Comparison of ENCODE assay signal across 10 cellular contexts in the genomic region with DNA sequence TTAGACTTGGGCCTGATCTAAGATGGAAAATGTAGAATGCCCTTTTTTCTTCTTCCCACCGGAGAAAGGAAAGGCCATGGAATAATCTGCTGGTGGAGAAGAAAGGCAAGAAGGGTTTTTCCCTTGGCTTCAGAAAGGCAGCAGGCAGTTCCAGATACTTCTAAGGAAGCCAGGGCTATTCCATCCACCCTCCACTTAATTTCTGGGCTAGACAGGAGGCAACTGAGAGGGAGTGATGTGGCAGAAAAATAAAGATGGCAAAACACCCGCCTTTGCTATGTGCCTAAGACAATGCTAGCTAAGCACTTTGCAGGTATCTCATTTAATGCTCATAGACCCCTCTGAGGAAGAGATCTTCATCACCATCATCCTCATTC. TPM values are rescaled to one million over a fixed set of nuclear protein-coding genes. Genes with fewer than 3 reads are reported as not detected.
A peak's percentile ranks its signal among the peaks of the same experiment; 100 is the strongest.
DNase-seq lines count a peak whose midpoint lies in the region; ATAC-seq, FAIRE-seq and TF ChIP-seq lines count a peak whose summit lies in the region.
"Had no signal": no experiment of that assay in that cellular context is flagged by ENCODE, and none has a peak within 500 bp of the region (broad histone marks: within the 10 kb centered on the region; RNA-seq: fewer than 3 reads in every experiment).

No MANE protein-coding gene starts in this region.

- DNase-seq in GM10266 (ENCODE audit: extremely low spot score) (peak; percentile 20), pancreas (no peak)
- no peak for DNase-seq in natural killer cell treated with Interleukin-12 subunit alpha and Interleukin-12 subunit beta and Interleukin-15 and Interleukin-18, amount 100 ng/mL, for 72 hours (ENCODE audit: low spot score)
- DNase-seq: activated CD4-positive, alpha-beta T cell treated with anti-CD3 and anti-CD28 coated beads, Interleukin-2, amount 50 U/mL, for 1 hour; COR-L47; NCI-H2171 treated with DMSO at 0.1 percent for 48 hours had no signal

- TF ChIP-seq CTCF in GM10266 (IDR thresholded peaks at IDR 0.05; ENCODE audit: control insufficient read depth, insufficient read depth, low read depth, missing control alignments) (no peak), pancreas (IDR thresholded peaks at IDR 0.05) (no peak)

- no peaks in the 10 kb centered on the region for H3K36me3 ChIP-seq in BLaER1 treated with 17β-estradiol and CSF1 and Interleukin-3, amounts not matched to agents 10 nM and 100 nM
- H3K36me3 ChIP-seq in ectodermal cell (ENCODE audit: control insufficient read depth, insufficient read depth, low read length): no peaks in the 10 kb centered on the region
- H3K36me3 ChIP-seq in pancreas: no peaks in the 10 kb centered on the region

- peaks cover 17 to 34% (median 23%) of the 10 kb centered on the region in 10 experiments for H3K4me1 ChIP-seq in BLaER1 treated with 17β-estradiol and CSF1 and Interleukin-3, amounts not matched to agents 10 nM and 100 nM
- H3K4me1 ChIP-seq in ectodermal cell (ENCODE audit: control insufficient read depth, insufficient read depth, low read length) (peaks cover 18% of the 10 kb centered on the region), pancreas (peaks cover 0 to 5% (median 0%) of the 10 kb centered on the region in 3 donors)

- no peak overlapping the region for H3K27ac Mint-ChIP-seq in natural killer cell treated with Interleukin-12 subunit alpha and Interleukin-12 subunit beta and Interleukin-15 and Interleukin-18, amount 100 ng/mL, for 72 hours
- no peak overlapping the region for H3K27ac Mint-ChIP-seq in stimulated activated memory B cell treated with anti-CD40 and anti-IgM and Interleukin-4, amounts not matched to agents 10 μg/mL and 1 μg/mL and 100 μg/mL, for 72 hours

- no peaks in the 10 kb centered on the region for H3K36me3 Mint-ChIP-seq in natural killer cell treated with Interleukin-12 subunit alpha and Interleukin-12 subunit beta and Interleukin-15 and Interleukin-18, amount 100 ng/mL, for 72 hours
- no peaks in the 10 kb centered on the region for H3K36me3 Mint-ChIP-seq in stimulated activated memory B cell treated with anti-CD40 and anti-IgM and Interleukin-4, amounts not matched to agents 10 μg/mL and 1 μg/mL and 100 μg/mL, for 72 hours

- H3K27me3 Mint-ChIP-seq in natural killer cell treated with Interleukin-12 subunit alpha and Interleukin-12 subunit beta and Interleukin-15 and Interleukin-18, amount 100 ng/mL, for 72 hours: peaks cover 13 to 15% of the 10 kb centered on the region in 2 donors
- peaks cover 27% of the 10 kb centered on the region for H3K27me3 Mint-ChIP-seq in stimulated activated memory B cell treated with anti-CD40 and anti-IgM and Interleukin-4, amounts not matched to agents 10 μg/mL and 1 μg/mL and 100 μg/mL, for 72 hours

- no peak overlapping the region for H3K4me3 ChIP-seq in BLaER1 treated with 17β-estradiol and CSF1 and Interleukin-3, amounts not matched to agents 10 nM and 100 nM
- H3K4me3 ChIP-seq in ectodermal cell (ENCODE audit: insufficient read depth, low read depth, low read length) (peak overlapping the region; percentile 57), pancreas (no peak overlapping the region)

- H4K20me1 ChIP-seq in BLaER1 treated with 17β-estradiol and CSF1 and Interleukin-3, amounts not matched to agents 10 nM and 100 nM: 0 out of 22 replicates have a peak, but pooled peaks cover 0 to 7% (median 0%) of the 10 kb centered on the region in 11 experiments

- no peaks in the 10 kb centered on the region for H3K9me3 ChIP-seq in BLaER1 treated with 17β-estradiol and CSF1 and Interleukin-3, amounts not matched to agents 10 nM and 100 nM (replicated peaks in 1 of 11)
- H3K9me3 ChIP-seq in ectodermal cell (ENCODE audit: control insufficient read depth, low read length): no peaks in the 10 kb centered on the region
- H3K9me3 ChIP-seq in pancreas: no peaks in the 10 kb centered on the region

- no peak for FAIRE-seq in pancreas (lab: Jason Lieb, UNC)

- peak overlapping the region in 10 of 11 experiments; percentile 95 to 100 (median 99); a peak in 16 of 22 replicates for H3K4me2 ChIP-seq in BLaER1 treated with 17β-estradiol and CSF1 and Interleukin-3, amounts not matched to agents 10 nM and 100 nM

- no peak overlapping the region for H3K27ac ChIP-seq in BLaER1 treated with 17β-estradiol and CSF1 and Interleukin-3, amounts not matched to agents 10 nM and 100 nM
- H3K27ac ChIP-seq in ectodermal cell (ENCODE audit: insufficient read depth, low read depth, low read length, poor library complexity, severe bottlenecking): no peak overlapping the region
- no peak overlapping the region for H3K27ac ChIP-seq in pancreas

- no peak overlapping the region for H3K9ac ChIP-seq in BLaER1 treated with 17β-estradiol and CSF1 and Interleukin-3, amounts not matched to agents 10 nM and 100 nM

- H3K27me3 ChIP-seq in BLaER1 treated with 17β-estradiol and CSF1 and Interleukin-3, amounts not matched to agents 10 nM and 100 nM: peaks cover 23 to 35% (median 29%) of the 10 kb centered on the region in 11 experiments
- H3K27me3 ChIP-seq in ectodermal cell (ENCODE audit: control insufficient read depth, insufficient read depth, low read length, poor library complexity, severe bottlenecking) (peaks cover 31% of the 10 kb centered on the region), pancreas (no peaks in the 10 kb centered on the region)

- intact Hi-C loops in pancreas (cut with DNase I): no loop called here

- H3K4me1 Mint-ChIP-seq in natural killer cell treated with Interleukin-12 subunit alpha and Interleukin-12 subunit beta and Interleukin-15 and Interleukin-18, amount 100 ng/mL, for 72 hours (ENCODE audit: low read depth in 2 of 2): no peaks in the 10 kb centered on the region
- peaks cover 6% of the 10 kb centered on the region for H3K4me1 Mint-ChIP-seq in stimulated activated memory B cell treated with anti-CD40 and anti-IgM and Interleukin-4, amounts not matched to agents 10 μg/mL and 1 μg/mL and 100 μg/mL, for 72 hours

- 46 to 63% methylated on average over 2 of the region's 2 CpGs for WGBS in ectodermal cell, 2 experiments
- 82 to 89% methylated on average over 2 of the region's 2 CpGs for WGBS in pancreas, 2 donors

- peak overlapping the region; percentile 36 for H3K4me3 Mint-ChIP-seq in natural killer cell treated with Interleukin-12 subunit alpha and Interleukin-12 subunit beta and Interleukin-15 and Interleukin-18, amount 100 ng/mL, for 72 hours
- H3K4me3 Mint-ChIP-seq in stimulated activated memory B cell treated with anti-CD40 and anti-IgM and Interleukin-4, amounts not matched to agents 10 μg/mL and 1 μg/mL and 100 μg/mL, for 72 hours: no peak overlapping the region

- no peak for ATAC-seq in natural killer cell treated with Interleukin-12 subunit alpha and Interleukin-12 subunit beta and Interleukin-15 and Interleukin-18, amount 100 ng/mL, for 72 hours
- no peak for ATAC-seq in pancreas
- ATAC-seq in GM21723 (IDR thresholded peaks at IDR 0.05; ENCODE audit: unreplicated experiment): no peak
- no peak for ATAC-seq in stimulated activated memory B cell treated with anti-CD40 and anti-IgM and Interleukin-4, amounts not matched to agents 10 μg/mL and 1 μg/mL and 100 μg/mL, for 72 hours

- no peaks in the 10 kb centered on the region for H3K9me3 Mint-ChIP-seq in natural killer cell treated with Interleukin-12 subunit alpha and Interleukin-12 subunit beta and Interleukin-15 and Interleukin-18, amount 100 ng/mL, for 72 hours
- no peaks in the 10 kb centered on the region for H3K9me3 Mint-ChIP-seq in stimulated activated memory B cell treated with anti-CD40 and anti-IgM and Interleukin-4, amounts not matched to agents 10 μg/mL and 1 μg/mL and 100 μg/mL, for 72 hours

RNA-seq across cellular contexts. Expression of a gene that starts 9.9 kb away (rescaled TPM):
- 1.6 TPM for polyA plus RNA-seq in ectodermal cell (2013, experiment 1 of 4)
- 0.80 TPM for polyA plus RNA-seq in ectodermal cell (2013, experiment 2 of 4)
- 1.0 TPM for polyA plus RNA-seq in ectodermal cell (2013, experiment 3 of 4)
- 0.65 TPM for polyA plus RNA-seq in ectodermal cell (2013, experiment 4 of 4)
- not detected for total RNA-seq in natural killer cell treated with Interleukin-12 subunit alpha and Interleukin-12 subunit beta and Interleukin-15 and Interleukin-18, amount 100 ng/mL, for 72 hours
- total RNA-seq in pancreas: under 1 TPM in 5 of 6 donors, not detected in 1; 0.05 to 0.50 (median 0.31) TPM
- polyA plus RNA-seq in pancreas: under 1 TPM; 0.23 to 0.28 TPM

RNA-seq across cellular contexts. Expression of a gene that starts 29.9 kb away (rescaled TPM):
- polyA plus RNA-seq in ectodermal cell (2013, experiment 1 of 4): 55.4 TPM
- 51.1 TPM for polyA plus RNA-seq in ectodermal cell (2013, experiment 2 of 4)
- polyA plus RNA-seq in ectodermal cell (2013, experiment 3 of 4): 51.8 TPM
- polyA plus RNA-seq in ectodermal cell (2013, experiment 4 of 4): 56.4 TPM
- 10 to 100 TPM; 72.5 to 80.0 TPM for total RNA-seq in natural killer cell treated with Interleukin-12 subunit alpha and Interleukin-12 subunit beta and Interleukin-15 and Interleukin-18, amount 100 ng/mL, for 72 hours
- 10 to 100 TPM; 14.8 to 25.9 (median 18.4) TPM for total RNA-seq in pancreas
- polyA plus RNA-seq in pancreas: 10 to 100 TPM; 21.3 to 32.3 TPM

RNA-seq across cellular contexts. Expression of a gene that starts 30.5 kb away (rescaled TPM):
- polyA plus RNA-seq in ectodermal cell (2013, experiment 1 of 4): 1.8 TPM
- polyA plus RNA-seq in ectodermal cell (2013, experiment 2 of 4): 1.6 TPM
- 1.4 TPM for polyA plus RNA-seq in ectodermal cell (2013, experiment 3 of 4)
- polyA plus RNA-seq in ectodermal cell (2013, experiment 4 of 4): 2.1 TPM
- total RNA-seq in natural killer cell treated with Interleukin-12 subunit alpha and Interleukin-12 subunit beta and Interleukin-15 and Interleukin-18, amount 100 ng/mL, for 72 hours: 1 to 10 TPM; 1.0 to 9.3 TPM
- total RNA-seq in pancreas: 10 to 100 TPM; 23.3 to 68.3 (median 28.4) TPM
- 10 to 100 TPM; 28.8 TPM for polyA plus RNA-seq in pancreas
